8 cellular contexts compared by ENCODE assay signal in the genomic region with DNA sequence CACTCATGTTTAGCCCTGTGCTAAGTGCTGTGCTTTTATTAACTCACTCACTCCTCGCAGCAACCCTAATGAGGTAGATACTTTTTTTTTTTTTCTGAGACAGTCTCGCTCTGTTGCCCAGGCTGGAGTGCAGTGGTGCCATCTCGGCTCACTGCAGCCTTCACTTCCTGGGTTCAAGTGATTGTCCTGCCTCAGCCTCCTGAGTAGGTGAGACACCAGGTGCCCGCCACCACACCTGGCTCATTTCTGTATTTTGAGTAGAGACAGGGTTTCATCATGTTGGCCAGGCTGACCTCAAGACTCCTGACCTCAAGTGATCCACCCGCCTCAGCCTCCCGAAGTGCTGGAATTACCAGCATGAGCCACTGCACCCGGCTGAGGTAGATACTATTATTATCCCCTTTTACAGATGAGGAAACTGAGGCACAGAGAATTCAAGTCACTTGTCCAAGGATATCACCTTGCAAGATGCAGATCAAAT. TPM values are rescaled to one million over a fixed set of nuclear protein-coding genes. Genes with fewer than 3 reads are reported as not detected.
A peak's percentile ranks its signal among the peaks of the same experiment; 100 is the strongest.
DNase-seq lines count a peak whose midpoint lies in the region; ATAC-seq and TF ChIP-seq lines count a peak whose summit lies in the region.

No MANE protein-coding gene starts in this region.

- H4K20me1 ChIP-seq in KMS-11 (ENCODE audit: insufficient read depth): no peaks in the 10 kb centered on the region

- CTCF ChIA-PET in AG04450 (lab: Charles Lee): no interaction called here

- no peaks in the 10 kb centered on the region for H3K9me3 Mint-ChIP-seq in dendritic cell treated with granulocyte-macrophage colony-stimulating factor and Interleukin-4, amounts not matched to agents 40 ng/mL and 50 ng/mL, for 4 days
- H3K9me3 Mint-ChIP-seq in nephron progenitor cell: peaks cover 9% of the 10 kb centered on the region

- ATAC-seq in GM18870 (IDR thresholded peaks at IDR 0.05; ENCODE audit: unreplicated experiment): no peak

- H3K27me3 Mint-ChIP-seq in dendritic cell treated with granulocyte-macrophage colony-stimulating factor and Interleukin-4, amounts not matched to agents 40 ng/mL and 50 ng/mL, for 4 days: no peaks in the 10 kb centered on the region
- no peaks in the 10 kb centered on the region for H3K27me3 Mint-ChIP-seq in nephron progenitor cell (ENCODE audit: low read depth, poor library complexity)

- H3K4me3 ChIP-seq in AG04450 (ENCODE audit: low read depth, low read length): peak overlapping the region; percentile 89
- no peak overlapping the region for H3K4me3 ChIP-seq in KMS-11 (IDR thresholded peaks at IDR 0.05; ENCODE audit: insufficient read depth, low read depth, low read length)

- H2AFZ ChIP-seq in KMS-11 (ENCODE audit: low read depth): no peak overlapping the region

- peaks cover 8% of the 10 kb centered on the region; the same call in 1 of the 2 replicates for H3K79me2 ChIP-seq in KMS-11 (ENCODE audit: insufficient read depth, low read depth)

- peaks cover 39% of the 10 kb centered on the region for H3K36me3 Mint-ChIP-seq in dendritic cell treated with granulocyte-macrophage colony-stimulating factor and Interleukin-4, amounts not matched to agents 40 ng/mL and 50 ng/mL, for 4 days (ENCODE audit: low read depth)
- H3K36me3 Mint-ChIP-seq in nephron progenitor cell (ENCODE audit: low read depth): peaks cover 34% of the 10 kb centered on the region

- POLR2A ChIA-PET in AG04450 (lab: Yijun Ruan, JAX): interaction anchor here (1.0 kb wide), 1 partner anchor 79 kb away, joined by 4 read pairs; the partner anchor contains the start of gene EGLN2

- peak overlapping the region; percentile 95 for H3K4me2 ChIP-seq in KMS-11

- intact Hi-C loops in dendritic cell treated with granulocyte-macrophage colony-stimulating factor and Interleukin-4, amounts not matched to agents 40 ng/mL and 50 ng/mL, for 4 days (cut with micrococcal nuclease): loop anchor here (10.0 kb wide), 1 partner anchor 55 kb away; the partner anchor contains the start of genes MIA and RAB4B

- H3K27ac ChIP-seq in AG04450 (ENCODE audit: low read depth, low read length) (no peak overlapping the region), KMS-11 (no peak overlapping the region)

- peak overlapping the region; percentile 95 for H3K27ac Mint-ChIP-seq in dendritic cell treated with granulocyte-macrophage colony-stimulating factor and Interleukin-4, amounts not matched to agents 40 ng/mL and 50 ng/mL, for 4 days
- no peak overlapping the region for H3K27ac Mint-ChIP-seq in nephron progenitor cell

- TF ChIP-seq CTCF in AG04450 (IDR thresholded peaks at IDR 0.05; ENCODE audit: low read depth, low read length) (no peak), KMS-11 (conservative IDR thresholded peaks at IDR 0.05; ENCODE audit: low read depth, low read length) (no peak), nephron progenitor cell (IDR thresholded peaks at IDR 0.05) (no peak), GM10266 (IDR thresholded peaks at IDR 0.05; ENCODE audit: control insufficient read depth, insufficient read depth, low read depth, missing control alignments) (no peak)

- no peak for DNase-seq in AG04450 (ENCODE audit: low read depth, low spot score)
- DNase-seq in nephron progenitor cell: no peak
- no peak for DNase-seq in NCI-H82 (lab: John Stamatoyannopoulos, UW)
- DNase-seq in GM10266 (ENCODE audit: extremely low spot score): no peak
- no peak for DNase-seq in OCI-M1 (lab: John Stamatoyannopoulos, UW)

- H3K9ac ChIP-seq in KMS-11: no peak overlapping the region

- no peaks in the 10 kb centered on the region for H3K36me3 ChIP-seq in KMS-11 (ENCODE audit: insufficient read depth)

- no peak overlapping the region for H3K4me3 Mint-ChIP-seq in dendritic cell treated with granulocyte-macrophage colony-stimulating factor and Interleukin-4, amounts not matched to agents 40 ng/mL and 50 ng/mL, for 4 days
- H3K4me3 Mint-ChIP-seq in nephron progenitor cell: peak overlapping the region; percentile 90

- H3K4me1 Mint-ChIP-seq in dendritic cell treated with granulocyte-macrophage colony-stimulating factor and Interleukin-4, amounts not matched to agents 40 ng/mL and 50 ng/mL, for 4 days (ENCODE audit: low read depth): peaks cover 78% of the 10 kb centered on the region
- peaks cover 65% of the 10 kb centered on the region for H3K4me1 Mint-ChIP-seq in nephron progenitor cell

- no peaks in the 10 kb centered on the region for H3K9me3 ChIP-seq in AG04450 (ENCODE audit: control insufficient read depth, insufficient read depth, low read length)

- H3K4me1 ChIP-seq in KMS-11 (ENCODE audit: low read depth, poor library complexity, severe bottlenecking): peaks cover 47% of the 10 kb centered on the region

- H3K27me3 ChIP-seq in AG04450 (ENCODE audit: control insufficient read depth, insufficient read depth, low read length) (no peaks in the 10 kb centered on the region), KMS-11 (ENCODE audit: insufficient read depth, low read depth) (no peaks in the 10 kb centered on the region)

RNA-seq across cellular contexts. Expression of gene ITPKC, which starts 2.5 kb away (rescaled TPM):
- 8.9 and 11.6 TPM in 2 replicates for polyA plus RNA-seq in AG04450 (2011; rRNA removed)
- 12.7 and 17.0 TPM in 2 replicates for polyA minus RNA-seq in AG04450 (2011; rRNA and poly(A)+ RNA removed)

RNA-seq across cellular contexts. Expression of gene COQ8B, which starts 2.8 kb away (rescaled TPM):
- 16.0 and 20.2 TPM in 2 replicates for polyA plus RNA-seq in AG04450 (2011; rRNA removed)
- 18.9 and 20.5 TPM in 2 replicates for polyA minus RNA-seq in AG04450 (2011; rRNA and poly(A)+ RNA removed)

RNA-seq across cellular contexts. Expression of gene NUMBL, which starts 29.0 kb away (rescaled TPM):
- polyA plus RNA-seq in AG04450 (2011; rRNA removed): 29.4 and 30.9 TPM in 2 replicates
- 25.0 and 30.6 TPM in 2 replicates for polyA minus RNA-seq in AG04450 (2011; rRNA and poly(A)+ RNA removed)

RNA-seq across cellular contexts. Expression of gene ACTMAP, which starts 30.8 kb away (rescaled TPM):
- polyA plus RNA-seq in AG04450 (2011; rRNA removed): 2.9 and 4.5 TPM in 2 replicates
- polyA minus RNA-seq in AG04450 (2011; rRNA and poly(A)+ RNA removed): 5.5 and 7.5 TPM in 2 replicates

RNA-seq across cellular contexts. Expression of gene SNRPA, which starts 31.5 kb away (rescaled TPM):
- polyA plus RNA-seq in AG04450 (2011; rRNA removed): 126 and 133 TPM in 2 replicates
- polyA minus RNA-seq in AG04450 (2011; rRNA and poly(A)+ RNA removed): 229 and 285 TPM in 2 replicates
